Comparison of ENCODE assay signal across 19 cellular contexts in genomic region chr19:16834747-16835146, GRCh38. TPM values are rescaled to one million over a fixed set of nuclear protein-coding genes. Genes with fewer than 3 reads are reported as not detected.
DNase-seq lines count a peak whose midpoint lies in the region; ATAC-seq, FAIRE-seq and TF ChIP-seq lines count a peak whose summit lies in the region.
"Had no signal": no experiment of that assay in that cellular context is flagged by ENCODE, and none has a peak within 500 bp of the region (broad histone marks: within the 10 kb centered on the region; RNA-seq: fewer than 3 reads in every experiment).

No MANE protein-coding gene starts in this region.

- no peak for ATAC-seq in stimulated activated naive CD8-positive, alpha-beta T cell treated with anti-CD3 and anti-CD28 coated beads, Interleukin-15, Interleukin-2, amounts not matched to agents 100 U/mL and 50 U/mL, for 24 hours
- ATAC-seq in GM19328 (IDR thresholded peaks at IDR 0.05; ENCODE audit: unreplicated experiment): no peak
- ATAC-seq in SK-N-SH treated with all-trans-retinoic acid at 6 μM for 48 hours: no peak
- ATAC-seq: left lung had no signal

- no peaks in the 10 kb centered on the region for H3K9me1 ChIP-seq in endothelial cell of umbilical vein (replicated peaks; ENCODE audit: control insufficient read depth, extremely low read depth, insufficient read depth, low read length)

- TF ChIP-seq POLR2A in breast epithelium (IDR thresholded peaks at IDR 0.05) (no peak), endothelial cell of umbilical vein (IDR thresholded peaks at IDR 0.05; ENCODE audit: low read depth, low read length) (no peak)

- peak; percentile 81 for DNase-seq in mammary epithelial cell
- DNase-seq in breast epithelium (ENCODE audit: low spot score in 2 of 2): no peak
- no peak for DNase-seq in OCI-LY7 (ENCODE audit: low spot score)
- DNase-seq in endothelial cell of umbilical vein (ENCODE audit: low read depth, low spot score): no peak
- DNase-seq in stimulated activated naive CD8-positive, alpha-beta T cell treated with anti-CD3 and anti-CD28 coated beads, Interleukin-15, Interleukin-2, amounts not matched to agents 100 U/mL and 50 U/mL, for 24 hours: peak; percentile 16
- DNase-seq in MM.1S: no peak
- DNase-seq: Calu3; foreskin fibroblast; GF-D8; left lung; NCI-H1930; NCI-H510A; SHP77; sigmoid colon; stimulated activated CD4-positive, alpha-beta T cell treated with anti-CD3 and anti-CD28 coated beads, Interleukin-2, amount 100 ng/mL, for 48 hours had no signal

- no peaks in the 10 kb centered on the region for H3K27me3 ChIP-seq in mammary epithelial cell (ENCODE audit: insufficient read depth, low read length)
- no peaks in the 10 kb centered on the region for H3K27me3 ChIP-seq in breast epithelium
- no peaks in the 10 kb centered on the region for H3K27me3 ChIP-seq in endothelial cell of umbilical vein (ENCODE audit: control insufficient read depth in 2 of 2, insufficient read depth in 2 of 2, low read length in 2 of 2)
- no peaks in the 10 kb centered on the region for H3K27me3 ChIP-seq in MM.1S (replicated peaks; ENCODE audit: insufficient read depth, low read length)
- H3K27me3 ChIP-seq: left lung, sigmoid colon, suprapubic skin had no signal

- BruUV-seq in mammary epithelial cell (replicated peaks; lab: Mats Ljungman, UMichigan) (no TSS peak), OCI-LY7 (replicated peaks; lab: Mats Ljungman, UMichigan) (no TSS peak), endothelial cell of umbilical vein (replicated peaks; lab: Mats Ljungman, UMichigan) (no TSS peak)

- peak overlapping the region; percentile 84 for H3K27ac ChIP-seq in mammary epithelial cell (ENCODE audit: insufficient read depth, low read depth, low read length)
- no peak overlapping the region for H3K27ac ChIP-seq in breast epithelium
- H3K27ac ChIP-seq in OCI-LY7 (ENCODE audit: low read depth, low read length, poor library complexity, severe bottlenecking): peak overlapping the region; percentile 32
- H3K27ac ChIP-seq in endothelial cell of umbilical vein (ENCODE audit: insufficient read depth, low read depth, low read length): peak overlapping the region; percentile 6
- no peak overlapping the region for H3K27ac ChIP-seq in MM.1S (ENCODE audit: low read length)
- H3K27ac ChIP-seq: left lung, sigmoid colon, suprapubic skin had no signal

- H2AFZ ChIP-seq in mammary epithelial cell (ENCODE audit: low read depth, low read length) (no peak overlapping the region), OCI-LY7 (ENCODE audit: low read length) (no peak overlapping the region), endothelial cell of umbilical vein (ENCODE audit: low read depth, low read length) (no peak overlapping the region), MM.1S (ENCODE audit: low read length) (no peak overlapping the region)

- H3K36me3 ChIP-seq in mammary epithelial cell (ENCODE audit: insufficient read depth, low read length) (peaks cover 24% of the 10 kb centered on the region), breast epithelium (no peaks in the 10 kb centered on the region), OCI-LY7 (ENCODE audit: insufficient read depth, low read length) (peaks cover 56% of the 10 kb centered on the region), endothelial cell of umbilical vein (ENCODE audit: control insufficient read depth in 2 of 2, extremely low read depth in 1 of 2, insufficient read depth in 2 of 2, low read length in 2 of 2) (peaks cover 12 to 26% of the 10 kb centered on the region in 2 experiments), MM.1S (replicated peaks; ENCODE audit: insufficient read depth, low read length) (no peaks in the 10 kb centered on the region)

- H4K20me1 ChIP-seq in mammary epithelial cell (ENCODE audit: insufficient read depth, low read length) (no peaks in the 10 kb centered on the region), OCI-LY7 (ENCODE audit: insufficient read depth, low read length) (no peaks in the 10 kb centered on the region), endothelial cell of umbilical vein (replicated peaks; ENCODE audit: control insufficient read depth, extremely low read depth, insufficient read depth, low read length) (no peaks in the 10 kb centered on the region), MM.1S (ENCODE audit: insufficient read depth, low read length) (no peaks in the 10 kb centered on the region)

- H3K79me2 ChIP-seq in mammary epithelial cell (ENCODE audit: insufficient read depth, low read length): peaks cover 54% of the 10 kb centered on the region
- peaks cover 6% of the 10 kb centered on the region; the same call in 1 of the 2 replicates for H3K79me2 ChIP-seq in OCI-LY7 (ENCODE audit: insufficient read depth, low read depth, low read length)
- peaks cover 27% of the 10 kb centered on the region for H3K79me2 ChIP-seq in endothelial cell of umbilical vein (ENCODE audit: control insufficient read depth, insufficient read depth, low read length)
- H3K79me2 ChIP-seq in MM.1S (ENCODE audit: low read length): peaks cover 8% of the 10 kb centered on the region

- dilution Hi-C loops in mammary epithelial cell (cut with HindIII; ENCODE audit: low sequenced_read_pairs): no loop called here
- dilution Hi-C loops in endothelial cell of umbilical vein (cut with MboI; ENCODE audit: extremely low pct_ligation_motif_present, low sequenced_read_pairs): no loop called here

- H3K4me3 ChIP-seq in mammary epithelial cell (replicated peaks in 1 of 3; ENCODE audit: insufficient read depth in 1 of 3, low read depth in 2 of 3, low read length in 3 of 3) (no peak overlapping the region), breast epithelium (no peak overlapping the region), OCI-LY7 (ENCODE audit: low read depth, low read length, poor library complexity, severe bottlenecking) (no peak overlapping the region), endothelial cell of umbilical vein (replicated peaks in 1 of 3; ENCODE audit: insufficient read depth in 1 of 3, low read depth in 1 of 3, low read length in 3 of 3) (no peak overlapping the region), MM.1S (ENCODE audit: low read length) (no peak overlapping the region)
- H3K4me3 ChIP-seq: left lung, sigmoid colon, suprapubic skin had no signal

- no peak for TF ChIP-seq CTCF in mammary epithelial cell (conservative IDR thresholded peaks at IDR 0.05 in 1 of 2, IDR thresholded peaks at IDR 0.05 in 1 of 2; ENCODE audit: extremely low read depth in 1 of 2, insufficient read depth in 1 of 2, low read depth in 1 of 2, low read length in 2 of 2)
- TF ChIP-seq CTCF in breast epithelium (IDR thresholded peaks at IDR 0.05): no peak
- no peak for TF ChIP-seq CTCF in OCI-LY7 (conservative IDR thresholded peaks at IDR 0.05; ENCODE audit: low read length)
- no peak for TF ChIP-seq CTCF in endothelial cell of umbilical vein (IDR thresholded peaks at IDR 0.05; ENCODE audit: extremely low read depth in 1 of 2, insufficient read depth in 1 of 2, low read depth in 1 of 2, low read length in 2 of 2)
- TF ChIP-seq CTCF in MM.1S (IDR thresholded peaks at IDR 0.05; ENCODE audit: low read length): no peak

- H3K4me2 ChIP-seq in mammary epithelial cell (ENCODE audit: insufficient read depth, low read depth, low read length): peak overlapping the region; percentile 19
- H3K4me2 ChIP-seq in OCI-LY7 (ENCODE audit: low read length): no peak overlapping the region
- H3K4me2 ChIP-seq in endothelial cell of umbilical vein (ENCODE audit: insufficient read depth, low read length): no peak overlapping the region
- no peak overlapping the region for H3K4me2 ChIP-seq in MM.1S (ENCODE audit: low read depth, low read length)

- H3F3A ChIP-seq in MM.1S (ENCODE audit: insufficient read depth, low read length): no peaks in the 10 kb centered on the region

- WGBS in mammary epithelial cell (ENCODE audit: low coverage, missing lambda C conversion rate): 85% methylated on average over 8 of the region's 13 CpGs

- CTCF ChIA-PET in mammary epithelial cell (lab: Charles Lee; ENCODE audit: low non-redundant PET): no interaction called here
- CTCF ChIA-PET in OCI-LY7 (lab: Charles Lee; ENCODE audit: unreplicated experiment): no interaction called here
- CTCF ChIA-PET in endothelial cell of umbilical vein (lab: Charles Lee): no interaction called here

- FAIRE-seq in endothelial cell of umbilical vein (lab: Jason Lieb, UNC): peak; percentile 71
- FAIRE-seq: GM12892 had no signal

- in situ Hi-C loops in mammary epithelial cell (cut with MboI; ENCODE audit: low sequenced_read_pairs in 2 of 2): no loop called here

- no peaks in the 10 kb centered on the region for H3K9me2 ChIP-seq in OCI-LY7 (ENCODE audit: insufficient read depth, low read length)
- no peaks in the 10 kb centered on the region for H3K9me2 ChIP-seq in MM.1S (replicated peaks; ENCODE audit: insufficient read depth, low read length)

- H3K4me1 ChIP-seq in mammary epithelial cell (ENCODE audit: insufficient read depth, low read length): peaks cover 28% of the 10 kb centered on the region
- no peaks in the 10 kb centered on the region for H3K4me1 ChIP-seq in breast epithelium
- peaks cover 20% of the 10 kb centered on the region for H3K4me1 ChIP-seq in OCI-LY7 (ENCODE audit: insufficient read depth, low read length, poor library complexity, severe bottlenecking)
- H3K4me1 ChIP-seq in endothelial cell of umbilical vein (ENCODE audit: control insufficient read depth, extremely low read depth, insufficient read depth, low read length): peaks cover 43% of the 10 kb centered on the region
- peaks cover 5% of the 10 kb centered on the region for H3K4me1 ChIP-seq in MM.1S (ENCODE audit: low read length)

- no peaks in the 10 kb centered on the region for H3K9me3 ChIP-seq in mammary epithelial cell (replicated peaks; ENCODE audit: insufficient read depth, low read length)
- H3K9me3 ChIP-seq in breast epithelium: no peaks in the 10 kb centered on the region
- no peaks in the 10 kb centered on the region for H3K9me3 ChIP-seq in OCI-LY7 (ENCODE audit: low read length)
- H3K9me3 ChIP-seq in endothelial cell of umbilical vein (replicated peaks; ENCODE audit: control insufficient read depth, insufficient read depth, low read length): no peaks in the 10 kb centered on the region
- H3K9me3 ChIP-seq in MM.1S (replicated peaks; ENCODE audit: insufficient read depth, low read length): no peaks in the 10 kb centered on the region
- H3K9me3 ChIP-seq: left lung, sigmoid colon, suprapubic skin had no signal

- POLR2A ChIA-PET in OCI-LY7 (lab: Charles Lee): no interaction called here
- POLR2A ChIA-PET in endothelial cell of umbilical vein (lab: Charles Lee): no interaction called here

- H3K9ac ChIP-seq in mammary epithelial cell (ENCODE audit: insufficient read depth, low read length) (peak overlapping the region; percentile 42), endothelial cell of umbilical vein (replicated peaks; ENCODE audit: extremely low read depth, insufficient read depth, low read length) (no peak overlapping the region), MM.1S (ENCODE audit: low read length) (no peak overlapping the region)

- intact Hi-C loops in mammary epithelial cell (cut with micrococcal nuclease): no loop called here
- intact Hi-C loops in breast epithelium (cut with DNase I; ENCODE audit: low total_unique reads): no loop called here
- intact Hi-C loops in OCI-LY7 (cut with micrococcal nuclease; ENCODE audit: unreplicated experiment): no loop called here
- intact Hi-C loops in endothelial cell of umbilical vein (cut with micrococcal nuclease): loop anchor here (10.0 kb wide), 1 partner anchor 60 kb away; no protein-coding TSS in a partner anchor

RNA-seq across cellular contexts. Expression of gene SIN3B, which starts 5.5 kb away (rescaled TPM):
- 10 to 100 TPM; 35.5 to 67.2 TPM for total RNA-seq in mammary epithelial cell
- polyA plus RNA-seq in mammary epithelial cell: 23.7 TPM
- 60.7 TPM for polyA minus RNA-seq in mammary epithelial cell
- 10 to 100 TPM; 43.2 to 88.5 (median 48.1) TPM for total RNA-seq in breast epithelium
- total RNA-seq in OCI-LY7 (2014; rRNA removed; shearing (Covaris generic)): 19.4 and 21.4 TPM in 2 replicates
- total RNA-seq in OCI-LY7 (2022): 44.7 and 45.4 TPM in 2 replicates
- 69.2 and 75.0 TPM in 2 replicates for total RNA-seq in endothelial cell of umbilical vein
- polyA plus RNA-seq in endothelial cell of umbilical vein: 42.8 and 46.2 TPM in 2 replicates
- polyA plus RNA-seq in endothelial cell of umbilical vein (2011; cell fraction: cytosol; rRNA removed): 23.0 and 27.2 TPM in 2 replicates
- polyA plus RNA-seq in endothelial cell of umbilical vein (2011; cell fraction: nucleus; rRNA removed): 221 and 236 TPM in 2 replicates
- polyA plus RNA-seq in endothelial cell of umbilical vein (2012): 51.5 and 56.1 TPM in 2 replicates
- polyA minus RNA-seq in endothelial cell of umbilical vein: 57.8 and 62.9 TPM in 2 replicates
- polyA minus RNA-seq in endothelial cell of umbilical vein (2011; cell fraction: cytosol; rRNA and poly(A)+ RNA removed): 18.3 TPM
- 102 and 112 TPM in 2 replicates for polyA minus RNA-seq in endothelial cell of umbilical vein (2011; cell fraction: nucleus; rRNA and poly(A)+ RNA removed)

RNA-seq across cellular contexts. Expression of gene F2RL3, which starts 54.1 kb away (rescaled TPM):
- total RNA-seq in mammary epithelial cell: 1 to 10 TPM in 1 of 2 donors, under 1 TPM in 1; 0.19 to 1.0 TPM
- 0.01 TPM for polyA plus RNA-seq in mammary epithelial cell
- not detected for polyA minus RNA-seq in mammary epithelial cell
- 10 to 100 TPM in 1 of 3 donors, 1 to 10 TPM in 1, under 1 TPM in 1; 0.32 to 27.5 (median 4.2) TPM for total RNA-seq in breast epithelium
- total RNA-seq in OCI-LY7 (2014; rRNA removed; shearing (Covaris generic)): not detected in 2 replicates
- 0.10 TPM in 1 of 2 replicates, not detected in the other for total RNA-seq in OCI-LY7 (2022)
- total RNA-seq in endothelial cell of umbilical vein: 1.2 TPM in 2 replicates
- 0.76 and 1.7 TPM in 2 replicates for polyA plus RNA-seq in endothelial cell of umbilical vein
- 0.70 and 0.72 TPM in 2 replicates for polyA plus RNA-seq in endothelial cell of umbilical vein (2011; cell fraction: cytosol; rRNA removed)
- polyA plus RNA-seq in endothelial cell of umbilical vein (2011; cell fraction: nucleus; rRNA removed): 0.98 and 1.7 TPM in 2 replicates
- polyA plus RNA-seq in endothelial cell of umbilical vein (2012): 0.16 TPM in 2 replicates
- 1.4 and 2.7 TPM in 2 replicates for polyA minus RNA-seq in endothelial cell of umbilical vein
- not detected for polyA minus RNA-seq in endothelial cell of umbilical vein (2011; cell fraction: cytosol; rRNA and poly(A)+ RNA removed)
- 2.5 and 2.6 TPM in 2 replicates for polyA minus RNA-seq in endothelial cell of umbilical vein (2011; cell fraction: nucleus; rRNA and poly(A)+ RNA removed)
- total RNA-seq: Calu3 had no signal

Comparison
In these comparisons a context has a peak if more than half of its experiments do, and no peak if none do; other contexts are left out.
1. DNase-seq: peak in mammary epithelial cell (single experiment) and stimulated activated naive CD8-positive, alpha-beta T cell treated with anti-CD3 and anti-CD28 coated beads, Interleukin-15, Interleukin-2, amounts not matched to agents 100 U/mL and 50 U/mL, for 24 hours (single experiment); none in breast epithelium (0 of 2), OCI-LY7 (single experiment), endothelial cell of umbilical vein (single experiment) and MM.1S (single experiment).
2. H3K27ac ChIP-seq: peak in mammary epithelial cell (single experiment), OCI-LY7 (single experiment) and endothelial cell of umbilical vein (single experiment); none in breast epithelium (0 of 2) and MM.1S (single experiment).